In genomic region chr11:93075782-93076181, GRCh38 we compare ENCODE assay signal across 9 cellular contexts.
"Had no signal": no experiment of that assay in that cellular context is flagged by ENCODE, and none has a peak within 500 bp of the region (broad histone marks: within the 10 kb centered on the region; RNA-seq: fewer than 3 reads in every experiment).

No MANE protein-coding gene starts in this region.

- H3K27ac Mint-ChIP-seq: HFFc6, IgD-negative memory B cell had no signal

- H2AFZ ChIP-seq: GM23248 had no signal

- H3K27ac ChIP-seq: GM23248, HL-60 had no signal

- H3K4me3 Mint-ChIP-seq: HFFc6, IgD-negative memory B cell had no signal

- H3K9me3 ChIP-seq: HAP-1 had no signal

- H3K9ac ChIP-seq: GM23248 had no signal

- H3K4me3 ChIP-seq: GM23248, HAP-1 had no signal

- H3K9me3 Mint-ChIP-seq: HFFc6, IgD-negative memory B cell had no signal

- ATAC-seq: HCT116, HepG2 had no signal

- H3K36me3 ChIP-seq: HAP-1 had no signal

- DNase-seq: GM23248, H7, HFFc6, KBM-7 had no signal

- FAIRE-seq: HepG2 had no signal

- H3K4me1 Mint-ChIP-seq: IgD-negative memory B cell had no signal

- H3K36me3 Mint-ChIP-seq: IgD-negative memory B cell had no signal
